In the genomic region with DNA sequence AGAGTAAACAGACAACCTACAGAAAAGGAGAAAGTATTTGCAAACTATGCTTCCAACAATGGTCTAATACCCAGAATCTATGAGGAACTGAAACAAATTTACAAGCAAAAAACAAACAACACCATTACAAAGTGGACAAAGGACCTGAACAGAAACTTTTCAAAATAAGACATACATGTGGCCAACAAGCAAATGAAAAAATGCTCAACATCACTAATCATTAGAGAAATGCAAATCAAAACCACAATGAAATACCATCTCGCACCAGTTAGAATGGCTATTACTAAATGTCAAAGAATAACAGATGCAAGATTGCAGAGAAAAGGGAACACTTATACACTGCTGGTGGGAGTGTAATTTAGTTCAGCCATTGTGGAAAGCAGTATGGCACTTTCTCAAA, we compare ENCODE assay signal across 1 cellular context.
A peak's percentile ranks its signal among the peaks of the same experiment; 100 is the strongest.
TF ChIP-seq lines count a peak whose summit lies in the region.

No MANE protein-coding gene starts in this region.

TF ChIP-seq in GM12878, 131 proteins besides CTCF, POLR2A, EP300 and RAD21 (continued from another document):
- TF ChIP-seq ATF2 (IDR thresholded peaks at IDR 0.05; ENCODE audit: low read length) (peak; percentile 39; the same call in 1 of the 2 replicates), RAD51 (IDR thresholded peaks at IDR 0.05) (peak; percentile 62; the same call in 1 of the 2 replicates), IKZF2 (IDR thresholded peaks at IDR 0.05) (peak; percentile 90 to 92), PBX3 (IDR thresholded peaks at IDR 0.05; ENCODE audit: insufficient replicate concordance, low read depth, low read length) (no peak), ZSCAN29 (IDR thresholded peaks at IDR 0.05) (no peak), RELB (IDR thresholded peaks at IDR 0.05; ENCODE audit: low read depth) (peak; percentile 81; the same call in 1 of the 2 replicates), CHD2 (IDR thresholded peaks at IDR 0.05; ENCODE audit: borderline replicate concordance, low read depth, low read length) (peak; percentile 49; the same call in 1 of the 2 replicates), RUNX3 (IDR thresholded peaks at IDR 0.05; ENCODE audit: low read length) (peak; percentile 82), JUNB (IDR thresholded peaks at IDR 0.05) (peak; percentile 29), DPF2 (IDR thresholded peaks at IDR 0.05) (peak; percentile 80), BMI1 (IDR thresholded peaks at IDR 0.05; ENCODE audit: borderline replicate concordance) (peak; percentile 75; the same call in 1 of the 2 replicates), MTA2 (IDR thresholded peaks at IDR 0.05; ENCODE audit: low read depth) (peak; percentile 98), BACH1 (IDR thresholded peaks at IDR 0.05; ENCODE audit: borderline replicate concordance) (peak; percentile 65; the same call in 1 of the 2 replicates), NBN (IDR thresholded peaks at IDR 0.05) (peak; percentile 96), ZNF592 (IDR thresholded peaks at IDR 0.05) (no peak), ZNF687 (IDR thresholded peaks at IDR 0.05) (peak; percentile 74; the same call in 1 of the 2 replicates), NFIC (IDR thresholded peaks at IDR 0.05; ENCODE audit: low read depth, low read length) (peak; percentile 50; the same call in 1 of the 2 replicates), ZNF24 (IDR thresholded peaks at IDR 0.05) (peak; percentile 89), FOXM1 (IDR thresholded peaks at IDR 0.05; ENCODE audit: low read depth, low read length) (0 out of 2 replicates have a peak, but pooled peaks have one; percentile 51), ZNF384 (IDR thresholded peaks at IDR 0.05; ENCODE audit: borderline replicate concordance, low read depth, low read length) (peak; percentile 76; the same call in 1 of the 2 replicates), STAT3 (IDR thresholded peaks at IDR 0.05; ENCODE audit: low read depth, low read length) (0 out of 2 replicates have a peak, but pooled peaks have one; percentile 32), CBX5 (IDR thresholded peaks at IDR 0.05; ENCODE audit: low read depth) (peak; percentile 83; the same call in 1 of the 2 replicates), SRF (IDR thresholded peaks at IDR 0.05; ENCODE audit: low read depth in 2 of 2, low read length in 2 of 2) (no peak), ATF7 (IDR thresholded peaks at IDR 0.05; ENCODE audit: low read depth) (peak; percentile 90), POU2F2 (IDR thresholded peaks at IDR 0.05; ENCODE audit: borderline replicate concordance, low read depth, low read length) (peak; percentile 82; the same call in 2 of the 3 replicates), KLF5 (IDR thresholded peaks at IDR 0.05; ENCODE audit: partially characterized antibody) (peak; percentile 43), CBFB (IDR thresholded peaks at IDR 0.05; ENCODE audit: low read depth) (no peak; the same call in 1 of the 2 replicates), KAT2A (conservative IDR thresholded peaks at IDR 0.05; ENCODE audit: control insufficient read depth, low read depth, low read length) (no peak), SMAD5 (IDR thresholded peaks at IDR 0.05; ENCODE audit: low read depth) (no peak), IKZF1 (conservative IDR thresholded peaks at IDR 0.05) (peak; percentile 42; the same call in 1 of the 2 replicates), SPI1 (IDR thresholded peaks at IDR 0.05; ENCODE audit: borderline replicate concordance, insufficient read depth, low read depth, low read length) (peak; percentile 88), MEF2B (IDR thresholded peaks at IDR 0.05; ENCODE audit: partially characterized antibody, poor library complexity, severe bottlenecking) (peak; percentile 77), BCL11A (IDR thresholded peaks at IDR 0.05; ENCODE audit: low read depth, low read length) (peak; percentile 36), ZNF217 (IDR thresholded peaks at IDR 0.05) (0 out of 2 replicates have a peak, but pooled peaks have one; percentile 91)
- TF ChIP-seq, protein P1, sequence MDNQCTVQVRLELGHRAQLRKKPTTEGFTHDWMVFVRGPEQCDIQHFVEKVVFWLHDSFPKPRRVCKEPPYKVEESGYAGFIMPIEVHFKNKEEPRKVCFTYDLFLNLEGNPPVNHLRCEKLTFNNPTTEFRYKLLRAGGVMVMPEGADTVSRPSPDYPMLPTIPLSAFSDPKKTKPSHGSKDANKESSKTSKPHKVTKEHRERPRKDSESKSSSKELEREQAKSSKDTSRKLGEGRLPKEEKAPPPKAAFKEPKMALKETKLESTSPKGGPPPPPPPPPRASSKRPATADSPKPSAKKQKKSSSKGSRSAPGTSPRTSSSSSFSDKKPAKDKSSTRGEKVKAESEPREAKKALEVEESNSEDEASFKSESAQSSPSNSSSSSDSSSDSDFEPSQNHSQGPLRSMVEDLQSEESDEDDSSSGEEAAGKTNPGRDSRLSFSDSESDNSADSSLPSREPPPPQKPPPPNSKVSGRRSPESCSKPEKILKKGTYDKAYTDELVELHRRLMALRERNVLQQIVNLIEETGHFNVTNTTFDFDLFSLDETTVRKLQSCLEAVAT (IDR thresholded peaks at IDR 0.05): peak; percentile 83
- TF ChIP-seq, protein P2, sequence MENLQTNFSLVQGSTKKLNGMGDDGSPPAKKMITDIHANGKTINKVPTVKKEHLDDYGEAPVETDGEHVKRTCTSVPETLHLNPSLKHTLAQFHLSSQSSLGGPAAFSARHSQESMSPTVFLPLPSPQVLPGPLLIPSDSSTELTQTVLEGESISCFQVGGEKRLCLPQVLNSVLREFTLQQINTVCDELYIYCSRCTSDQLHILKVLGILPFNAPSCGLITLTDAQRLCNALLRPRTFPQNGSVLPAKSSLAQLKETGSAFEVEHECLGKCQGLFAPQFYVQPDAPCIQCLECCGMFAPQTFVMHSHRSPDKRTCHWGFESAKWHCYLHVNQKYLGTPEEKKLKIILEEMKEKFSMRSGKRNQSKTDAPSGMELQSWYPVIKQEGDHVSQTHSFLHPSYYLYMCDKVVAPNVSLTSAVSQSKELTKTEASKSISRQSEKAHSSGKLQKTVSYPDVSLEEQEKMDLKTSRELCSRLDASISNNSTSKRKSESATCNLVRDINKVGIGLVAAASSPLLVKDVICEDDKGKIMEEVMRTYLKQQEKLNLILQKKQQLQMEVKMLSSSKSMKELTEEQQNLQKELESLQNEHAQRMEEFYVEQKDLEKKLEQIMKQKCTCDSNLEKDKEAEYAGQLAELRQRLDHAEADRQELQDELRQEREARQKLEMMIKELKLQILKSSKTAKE (IDR thresholded peaks at IDR 0.05; ENCODE audit: low read depth, poor library complexity, severe bottlenecking): peak; percentile 91
- TF ChIP-seq, protein P3, sequence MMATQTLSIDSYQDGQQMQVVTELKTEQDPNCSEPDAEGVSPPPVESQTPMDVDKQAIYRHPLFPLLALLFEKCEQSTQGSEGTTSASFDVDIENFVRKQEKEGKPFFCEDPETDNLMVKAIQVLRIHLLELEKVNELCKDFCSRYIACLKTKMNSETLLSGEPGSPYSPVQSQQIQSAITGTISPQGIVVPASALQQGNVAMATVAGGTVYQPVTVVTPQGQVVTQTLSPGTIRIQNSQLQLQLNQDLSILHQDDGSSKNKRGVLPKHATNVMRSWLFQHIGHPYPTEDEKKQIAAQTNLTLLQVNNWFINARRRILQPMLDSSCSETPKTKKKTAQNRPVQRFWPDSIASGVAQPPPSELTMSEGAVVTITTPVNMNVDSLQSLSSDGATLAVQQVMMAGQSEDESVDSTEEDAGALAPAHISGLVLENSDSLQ (IDR thresholded peaks at IDR 0.05): peak; percentile 57; the same call in 1 of the 2 replicates
